ENCODE assay signal across 23 cellular contexts in genomic region chr7:148894596-148894995, GRCh38. TPM values are rescaled to one million over a fixed set of nuclear protein-coding genes. Genes with fewer than 3 reads are reported as not detected.
DNase-seq lines count a peak whose midpoint lies in the region; ATAC-seq and TF ChIP-seq lines count a peak whose summit lies in the region.
"Had no signal": no experiment of that assay in that cellular context is flagged by ENCODE, and none has a peak within 500 bp of the region (broad histone marks: within the 10 kb centered on the region; RNA-seq: fewer than 3 reads in every experiment).

No MANE protein-coding gene starts in this region.

- POLR2A ChIA-PET in naive thymus-derived CD4-positive, alpha-beta T cell (lab: Charles Lee), result no interaction called here

- peaks cover 6% of the 10 kb centered on the region for H3K4me1 ChIP-seq in adipocyte (ENCODE audit: control insufficient read depth, insufficient read depth, low read length)
- no peaks in the 10 kb centered on the region for H3K4me1 ChIP-seq in naive thymus-derived CD4-positive, alpha-beta T cell (ENCODE audit: control insufficient read depth in 2 of 2, insufficient read depth in 2 of 2, low read length in 2 of 2)
- H3K4me1 ChIP-seq: BE2C had no signal

- DNase-seq in AG20443 (ENCODE audit: low spot score) (peak; percentile 24), GM03348 (ENCODE audit: low spot score) (peak; percentile 43), adipocyte (ENCODE audit: low read depth) (no peak), WERI-Rb-1 (no peak), NCI-H774 (lab: John Stamatoyannopoulos, UW) (no peak), Calu3 (no peak)
- DNase-seq in naive thymus-derived CD4-positive, alpha-beta T cell, result no peak
- DNase-seq: BE2C, DMS153, DND-41, KG1, MG63, NCI-H1417, NCI-H1694, NCI-H2029 treated with DMSO at 0.1 percent for 48 hours, NCI-H2227 treated with DMSO at 0.1 percent for 48 hours, NCI-H526 treated with DMSO at 0.1 percent for 48 hours, SHP77, SW 1271 had no signal

- no peak for ATAC-seq in naive thymus-derived CD4-positive, alpha-beta T cell
- ATAC-seq: Panc1 had no signal

- H3K4me3 ChIP-seq in adipocyte (ENCODE audit: low read length), result peak overlapping the region; percentile 8
- H3K4me3 ChIP-seq in WERI-Rb-1 (ENCODE audit: low read depth, low read length), result no peak overlapping the region
- H3K4me3 ChIP-seq in naive thymus-derived CD4-positive, alpha-beta T cell (ENCODE audit: low read length), result no peak overlapping the region
- H3K4me3 ChIP-seq: MG63 had no signal

- H3K9ac ChIP-seq in adipocyte (ENCODE audit: low read length), result no peak overlapping the region

- TF ChIP-seq CTCF in nephron (IDR thresholded peaks at IDR 0.05; ENCODE audit: unreplicated experiment in 3 of 3) (no peak), WERI-Rb-1 (IDR thresholded peaks at IDR 0.05; ENCODE audit: low read depth, low read length) (no peak), Calu3 (IDR thresholded peaks at IDR 0.05; ENCODE audit: unreplicated experiment) (no peak)

- H3K36me3 ChIP-seq in adipocyte (ENCODE audit: control insufficient read depth, insufficient read depth, low read length, severe bottlenecking), result no peaks in the 10 kb centered on the region
- no peaks in the 10 kb centered on the region for H3K36me3 ChIP-seq in WERI-Rb-1
- no peaks in the 10 kb centered on the region for H3K36me3 ChIP-seq in naive thymus-derived CD4-positive, alpha-beta T cell (ENCODE audit: control insufficient read depth in 2 of 3, insufficient read depth in 3 of 3, low read length in 3 of 3)
- H3K36me3 ChIP-seq: BE2C, MG63 had no signal

- H3K4me1 Mint-ChIP-seq in nephron (peaks cover 13% of the 10 kb centered on the region), Calu3 (ENCODE audit: low read depth, unreplicated experiment) (no peaks in the 10 kb centered on the region)
- H3K4me1 Mint-ChIP-seq in naive thymus-derived CD4-positive, alpha-beta T cell, result peaks cover 0 to 17% (median 5%) of the 10 kb centered on the region in 7 donors

- H3K27me3 Mint-ChIP-seq in nephron (ENCODE audit: low read depth) (no peaks in the 10 kb centered on the region), Calu3 (ENCODE audit: unreplicated experiment) (peaks cover 13% of the 10 kb centered on the region)
- H3K27me3 Mint-ChIP-seq in naive thymus-derived CD4-positive, alpha-beta T cell, result peaks cover 0 to 5% (median 0%) of the 10 kb centered on the region in 5 donors

- H3K9me3 Mint-ChIP-seq in nephron, result no peaks in the 10 kb centered on the region
- no peaks in the 10 kb centered on the region for H3K9me3 Mint-ChIP-seq in Calu3 (ENCODE audit: low read depth, unreplicated experiment)
- H3K9me3 Mint-ChIP-seq in naive thymus-derived CD4-positive, alpha-beta T cell, result no peaks in the 10 kb centered on the region
- H3K9me3 Mint-ChIP-seq: T-helper 1 cell treated with Interleukin-12 subunit alpha and Interleukin-12 subunit beta and Interleukin-4 antibody, amounts not matched to agents 30 μg/mL and 1 μg/mL, for 36 hours had no signal

- peak overlapping the region; percentile 60 to 82 (median 69) for H3K27ac Mint-ChIP-seq in nephron
- H3K27ac Mint-ChIP-seq in Calu3 (ENCODE audit: unreplicated experiment), result no peak overlapping the region
- H3K27ac Mint-ChIP-seq in naive thymus-derived CD4-positive, alpha-beta T cell, result no peak overlapping the region
- H3K27ac Mint-ChIP-seq: T-helper 1 cell treated with Interleukin-12 subunit alpha and Interleukin-12 subunit beta and Interleukin-4 antibody, amounts not matched to agents 30 μg/mL and 1 μg/mL, for 36 hours had no signal

- intact Hi-C loops in Calu3 (cut with micrococcal nuclease; ENCODE audit: unreplicated experiment), result no loop called here
- intact Hi-C loops in naive thymus-derived CD4-positive, alpha-beta T cell (cut with micrococcal nuclease), result no loop called here

- H3K4me3 Mint-ChIP-seq in nephron (no peak overlapping the region), Calu3 (ENCODE audit: low read depth, unreplicated experiment) (no peak overlapping the region)
- H3K4me3 Mint-ChIP-seq in naive thymus-derived CD4-positive, alpha-beta T cell, result no peak overlapping the region
- H3K4me3 Mint-ChIP-seq: T-helper 1 cell treated with Interleukin-12 subunit alpha and Interleukin-12 subunit beta and Interleukin-4 antibody, amounts not matched to agents 30 μg/mL and 1 μg/mL, for 36 hours had no signal

- no TSS peak for BruUV-seq in Calu3 (replicated peaks; lab: Mats Ljungman, UMichigan)

- H3K9me3 ChIP-seq in adipocyte (ENCODE audit: control insufficient read depth, low read length) (no peaks in the 10 kb centered on the region), WERI-Rb-1 (ENCODE audit: severe bottlenecking) (no peaks in the 10 kb centered on the region)
- no peaks in the 10 kb centered on the region for H3K9me3 ChIP-seq in naive thymus-derived CD4-positive, alpha-beta T cell (ENCODE audit: control insufficient read depth in 2 of 3, low read length in 3 of 3)
- H3K9me3 ChIP-seq: BE2C, MG63 had no signal

- no peak overlapping the region for H3K27ac ChIP-seq in WERI-Rb-1
- H3K27ac ChIP-seq in naive thymus-derived CD4-positive, alpha-beta T cell (ENCODE audit: low read depth, low read length), result no peak overlapping the region
- H3K27ac ChIP-seq: RWPE1 had no signal

- CTCF ChIA-PET in Calu3 (lab: Charles Lee), result no interaction called here
- CTCF ChIA-PET in naive thymus-derived CD4-positive, alpha-beta T cell (lab: Charles Lee), result no interaction called here

- H3K36me3 Mint-ChIP-seq in nephron (ENCODE audit: low read depth) (no peaks in the 10 kb centered on the region), Calu3 (ENCODE audit: insufficient read depth, unreplicated experiment) (no peaks in the 10 kb centered on the region)
- H3K36me3 Mint-ChIP-seq in naive thymus-derived CD4-positive, alpha-beta T cell, result peaks cover 0 to 3% (median 0%) of the 10 kb centered on the region in 5 donors

- no peaks in the 10 kb centered on the region for H3K27me3 ChIP-seq in adipocyte (replicated peaks; ENCODE audit: control insufficient read depth, insufficient read depth, low read length)
- H3K27me3 ChIP-seq in WERI-Rb-1 (ENCODE audit: insufficient read depth, low read depth, severe bottlenecking), result no peaks in the 10 kb centered on the region
- H3K27me3 ChIP-seq in naive thymus-derived CD4-positive, alpha-beta T cell (ENCODE audit: control insufficient read depth in 2 of 2, insufficient read depth in 2 of 2, low read length in 2 of 2), result no peaks in the 10 kb centered on the region
- H3K27me3 ChIP-seq: BE2C, MG63 had no signal

RNA-seq across cellular contexts. Expression of gene EZH2, which starts 10.5 kb away (rescaled TPM):
- total RNA-seq in Calu3 (2022), result 40.2 and 46.5 TPM in 2 replicates
- total RNA-seq in naive thymus-derived CD4-positive, alpha-beta T cell, result 10 to 100 TPM in 3 of 5 experiments, 1 to 10 TPM in 2; 7.2 to 73.3 (median 18.9) TPM
- polyA plus RNA-seq in naive thymus-derived CD4-positive, alpha-beta T cell, result 1 to 10 TPM; 2.2 to 2.4 TPM

Comparison
In these comparisons a context has a peak if more than half of its experiments do, and no peak if none do; other contexts are left out.
1. DNase-seq: peak in AG20443 (single experiment) and GM03348 (single experiment); none in adipocyte (single experiment), WERI-Rb-1 (single experiment), NCI-H774 (single experiment), Calu3 (single experiment) and naive thymus-derived CD4-positive, alpha-beta T cell (0 of 9).
2. H3K27ac Mint-ChIP-seq: peak in nephron (3 of 3); none in Calu3 (single experiment) and naive thymus-derived CD4-positive, alpha-beta T cell (0 of 9).